Comparison of ENCODE assay signal across 1 cellular context in the genomic region with DNA sequence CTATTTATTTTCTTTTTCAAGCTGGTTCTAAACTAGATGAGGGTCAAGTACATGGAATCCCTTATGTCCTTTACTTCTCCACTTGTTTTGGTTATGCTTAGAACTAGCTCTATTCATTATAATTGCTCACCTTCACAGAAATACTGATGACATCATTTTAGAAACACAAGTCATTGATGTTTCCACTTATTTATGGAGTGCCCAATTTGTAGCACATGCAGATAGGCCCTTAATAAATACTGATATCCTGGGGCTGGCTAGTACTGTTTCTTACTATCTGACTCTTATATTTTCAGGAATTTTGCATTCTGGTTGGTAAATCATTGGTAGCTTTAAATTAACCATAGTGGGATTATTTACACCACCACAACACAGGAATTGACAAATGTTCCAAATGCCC.
TF ChIP-seq lines count a peak whose summit lies in the region.

No MANE protein-coding gene starts in this region.

TF ChIP-seq in K562, 482 proteins besides CTCF, POLR2A, EP300 and RAD21 (continued from another document and continues in another):
- no peak for TF ChIP-seq ZNF354B (CRISPR knock-in tag; IDR thresholded peaks at IDR 0.05)
- TF ChIP-seq, protein P1, sequence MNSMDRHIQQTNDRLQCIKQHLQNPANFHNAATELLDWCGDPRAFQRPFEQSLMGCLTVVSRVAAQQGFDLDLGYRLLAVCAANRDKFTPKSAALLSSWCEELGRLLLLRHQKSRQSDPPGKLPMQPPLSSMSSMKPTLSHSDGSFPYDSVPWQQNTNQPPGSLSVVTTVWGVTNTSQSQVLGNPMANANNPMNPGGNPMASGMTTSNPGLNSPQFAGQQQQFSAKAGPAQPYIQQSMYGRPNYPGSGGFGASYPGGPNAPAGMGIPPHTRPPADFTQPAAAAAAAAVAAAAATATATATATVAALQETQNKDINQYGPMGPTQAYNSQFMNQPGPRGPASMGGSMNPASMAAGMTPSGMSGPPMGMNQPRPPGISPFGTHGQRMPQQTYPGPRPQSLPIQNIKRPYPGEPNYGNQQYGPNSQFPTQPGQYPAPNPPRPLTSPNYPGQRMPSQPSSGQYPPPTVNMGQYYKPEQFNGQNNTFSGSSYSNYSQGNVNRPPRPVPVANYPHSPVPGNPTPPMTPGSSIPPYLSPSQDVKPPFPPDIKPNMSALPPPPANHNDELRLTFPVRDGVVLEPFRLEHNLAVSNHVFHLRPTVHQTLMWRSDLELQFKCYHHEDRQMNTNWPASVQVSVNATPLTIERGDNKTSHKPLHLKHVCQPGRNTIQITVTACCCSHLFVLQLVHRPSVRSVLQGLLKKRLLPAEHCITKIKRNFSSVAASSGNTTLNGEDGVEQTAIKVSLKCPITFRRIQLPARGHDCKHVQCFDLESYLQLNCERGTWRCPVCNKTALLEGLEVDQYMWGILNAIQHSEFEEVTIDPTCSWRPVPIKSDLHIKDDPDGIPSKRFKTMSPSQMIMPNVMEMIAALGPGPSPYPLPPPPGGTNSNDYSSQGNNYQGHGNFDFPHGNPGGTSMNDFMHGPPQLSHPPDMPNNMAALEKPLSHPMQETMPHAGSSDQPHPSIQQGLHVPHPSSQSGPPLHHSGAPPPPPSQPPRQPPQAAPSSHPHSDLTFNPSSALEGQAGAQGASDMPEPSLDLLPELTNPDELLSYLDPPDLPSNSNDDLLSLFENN (IDR thresholded peaks at IDR 0.05; ENCODE audit: low read depth in 2 of 2, low read length in 2 of 2) = no peak
- TF ChIP-seq PCBP2 (IDR thresholded peaks at IDR 0.05; ENCODE audit: low read depth, low read length, poor library complexity, severe bottlenecking) = no peak
- no peak for TF ChIP-seq KHSRP (IDR thresholded peaks at IDR 0.05)
- TF ChIP-seq, protein P2, sequence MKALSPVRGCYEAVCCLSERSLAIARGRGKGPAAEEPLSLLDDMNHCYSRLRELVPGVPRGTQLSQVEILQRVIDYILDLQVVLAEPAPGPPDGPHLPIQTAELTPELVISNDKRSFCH (CRISPR knock-in tag; IDR thresholded peaks at IDR 0.05) = no peak
- TF ChIP-seq, protein P2 (tag; IDR thresholded peaks at IDR 0.05) = no peak
- no peak for TF ChIP-seq ZNF644 (tag; IDR thresholded peaks at IDR 0.05; ENCODE audit: low read depth)
- TF ChIP-seq MEF2D (tag; conservative IDR thresholded peaks at IDR 0.05; ENCODE audit: low read depth) = no peak
- TF ChIP-seq CAMTA2 (CRISPR knock-in tag; conservative IDR thresholded peaks at IDR 0.05) = 0 out of 2 replicates have a peak, but pooled peaks have one; percentile 49
- TF ChIP-seq, protein P3, sequence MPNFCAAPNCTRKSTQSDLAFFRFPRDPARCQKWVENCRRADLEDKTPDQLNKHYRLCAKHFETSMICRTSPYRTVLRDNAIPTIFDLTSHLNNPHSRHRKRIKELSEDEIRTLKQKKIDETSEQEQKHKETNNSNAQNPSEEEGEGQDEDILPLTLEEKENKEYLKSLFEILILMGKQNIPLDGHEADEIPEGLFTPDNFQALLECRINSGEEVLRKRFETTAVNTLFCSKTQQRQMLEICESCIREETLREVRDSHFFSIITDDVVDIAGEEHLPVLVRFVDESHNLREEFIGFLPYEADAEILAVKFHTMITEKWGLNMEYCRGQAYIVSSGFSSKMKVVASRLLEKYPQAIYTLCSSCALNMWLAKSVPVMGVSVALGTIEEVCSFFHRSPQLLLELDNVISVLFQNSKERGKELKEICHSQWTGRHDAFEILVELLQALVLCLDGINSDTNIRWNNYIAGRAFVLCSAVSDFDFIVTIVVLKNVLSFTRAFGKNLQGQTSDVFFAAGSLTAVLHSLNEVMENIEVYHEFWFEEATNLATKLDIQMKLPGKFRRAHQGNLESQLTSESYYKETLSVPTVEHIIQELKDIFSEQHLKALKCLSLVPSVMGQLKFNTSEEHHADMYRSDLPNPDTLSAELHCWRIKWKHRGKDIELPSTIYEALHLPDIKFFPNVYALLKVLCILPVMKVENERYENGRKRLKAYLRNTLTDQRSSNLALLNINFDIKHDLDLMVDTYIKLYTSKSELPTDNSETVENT (CRISPR knock-in tag; IDR thresholded peaks at IDR 0.05) = no peak
- TF ChIP-seq NEUROD1 (IDR thresholded peaks at IDR 0.05; ENCODE audit: borderline replicate concordance, low read depth, low read length, partially characterized antibody) = no peak
- TF ChIP-seq, protein P4, sequence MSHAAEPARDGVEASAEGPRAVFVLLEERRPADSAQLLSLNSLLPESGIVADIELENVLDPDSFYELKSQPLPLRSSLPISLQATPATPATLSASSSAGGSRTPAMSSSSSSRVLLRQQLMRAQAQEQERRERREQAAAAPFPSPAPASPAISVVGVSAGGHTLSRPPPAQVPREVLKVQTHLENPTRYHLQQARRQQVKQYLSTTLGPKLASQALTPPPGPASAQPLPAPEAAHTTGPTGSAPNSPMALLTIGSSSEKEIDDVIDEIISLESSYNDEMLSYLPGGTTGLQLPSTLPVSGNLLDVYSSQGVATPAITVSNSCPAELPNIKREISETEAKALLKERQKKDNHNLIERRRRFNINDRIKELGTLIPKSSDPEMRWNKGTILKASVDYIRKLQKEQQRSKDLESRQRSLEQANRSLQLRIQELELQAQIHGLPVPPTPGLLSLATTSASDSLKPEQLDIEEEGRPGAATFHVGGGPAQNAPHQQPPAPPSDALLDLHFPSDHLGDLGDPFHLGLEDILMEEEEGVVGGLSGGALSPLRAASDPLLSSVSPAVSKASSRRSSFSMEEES (CRISPR knock-in tag; IDR thresholded peaks at IDR 0.05) = no peak
- no peak for TF ChIP-seq NFE2L1 (tag; IDR thresholded peaks at IDR 0.05; ENCODE audit: borderline replicate concordance, low read depth)
- TF ChIP-seq, protein P5, sequence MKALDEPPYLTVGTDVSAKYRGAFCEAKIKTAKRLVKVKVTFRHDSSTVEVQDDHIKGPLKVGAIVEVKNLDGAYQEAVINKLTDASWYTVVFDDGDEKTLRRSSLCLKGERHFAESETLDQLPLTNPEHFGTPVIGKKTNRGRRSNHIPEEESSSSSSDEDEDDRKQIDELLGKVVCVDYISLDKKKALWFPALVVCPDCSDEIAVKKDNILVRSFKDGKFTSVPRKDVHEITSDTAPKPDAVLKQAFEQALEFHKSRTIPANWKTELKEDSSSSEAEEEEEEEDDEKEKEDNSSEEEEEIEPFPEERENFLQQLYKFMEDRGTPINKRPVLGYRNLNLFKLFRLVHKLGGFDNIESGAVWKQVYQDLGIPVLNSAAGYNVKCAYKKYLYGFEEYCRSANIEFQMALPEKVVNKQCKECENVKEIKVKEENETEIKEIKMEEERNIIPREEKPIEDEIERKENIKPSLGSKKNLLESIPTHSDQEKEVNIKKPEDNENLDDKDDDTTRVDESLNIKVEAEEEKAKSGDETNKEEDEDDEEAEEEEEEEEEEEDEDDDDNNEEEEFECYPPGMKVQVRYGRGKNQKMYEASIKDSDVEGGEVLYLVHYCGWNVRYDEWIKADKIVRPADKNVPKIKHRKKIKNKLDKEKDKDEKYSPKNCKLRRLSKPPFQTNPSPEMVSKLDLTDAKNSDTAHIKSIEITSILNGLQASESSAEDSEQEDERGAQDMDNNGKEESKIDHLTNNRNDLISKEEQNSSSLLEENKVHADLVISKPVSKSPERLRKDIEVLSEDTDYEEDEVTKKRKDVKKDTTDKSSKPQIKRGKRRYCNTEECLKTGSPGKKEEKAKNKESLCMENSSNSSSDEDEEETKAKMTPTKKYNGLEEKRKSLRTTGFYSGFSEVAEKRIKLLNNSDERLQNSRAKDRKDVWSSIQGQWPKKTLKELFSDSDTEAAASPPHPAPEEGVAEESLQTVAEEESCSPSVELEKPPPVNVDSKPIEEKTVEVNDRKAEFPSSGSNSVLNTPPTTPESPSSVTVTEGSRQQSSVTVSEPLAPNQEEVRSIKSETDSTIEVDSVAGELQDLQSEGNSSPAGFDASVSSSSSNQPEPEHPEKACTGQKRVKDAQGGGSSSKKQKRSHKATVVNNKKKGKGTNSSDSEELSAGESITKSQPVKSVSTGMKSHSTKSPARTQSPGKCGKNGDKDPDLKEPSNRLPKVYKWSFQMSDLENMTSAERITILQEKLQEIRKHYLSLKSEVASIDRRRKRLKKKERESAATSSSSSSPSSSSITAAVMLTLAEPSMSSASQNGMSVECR (CRISPR knock-in tag; IDR thresholded peaks at IDR 0.05) = no peak
- TF ChIP-seq ZNF668 (CRISPR knock-in tag; IDR thresholded peaks at IDR 0.05) = no peak
- TF ChIP-seq, protein P6, sequence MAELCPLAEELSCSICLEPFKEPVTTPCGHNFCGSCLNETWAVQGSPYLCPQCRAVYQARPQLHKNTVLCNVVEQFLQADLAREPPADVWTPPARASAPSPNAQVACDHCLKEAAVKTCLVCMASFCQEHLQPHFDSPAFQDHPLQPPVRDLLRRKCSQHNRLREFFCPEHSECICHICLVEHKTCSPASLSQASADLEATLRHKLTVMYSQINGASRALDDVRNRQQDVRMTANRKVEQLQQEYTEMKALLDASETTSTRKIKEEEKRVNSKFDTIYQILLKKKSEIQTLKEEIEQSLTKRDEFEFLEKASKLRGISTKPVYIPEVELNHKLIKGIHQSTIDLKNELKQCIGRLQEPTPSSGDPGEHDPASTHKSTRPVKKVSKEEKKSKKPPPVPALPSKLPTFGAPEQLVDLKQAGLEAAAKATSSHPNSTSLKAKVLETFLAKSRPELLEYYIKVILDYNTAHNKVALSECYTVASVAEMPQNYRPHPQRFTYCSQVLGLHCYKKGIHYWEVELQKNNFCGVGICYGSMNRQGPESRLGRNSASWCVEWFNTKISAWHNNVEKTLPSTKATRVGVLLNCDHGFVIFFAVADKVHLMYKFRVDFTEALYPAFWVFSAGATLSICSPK (IDR thresholded peaks at IDR 0.05; ENCODE audit: borderline replicate concordance) = no peak
- TF ChIP-seq, protein P7, sequence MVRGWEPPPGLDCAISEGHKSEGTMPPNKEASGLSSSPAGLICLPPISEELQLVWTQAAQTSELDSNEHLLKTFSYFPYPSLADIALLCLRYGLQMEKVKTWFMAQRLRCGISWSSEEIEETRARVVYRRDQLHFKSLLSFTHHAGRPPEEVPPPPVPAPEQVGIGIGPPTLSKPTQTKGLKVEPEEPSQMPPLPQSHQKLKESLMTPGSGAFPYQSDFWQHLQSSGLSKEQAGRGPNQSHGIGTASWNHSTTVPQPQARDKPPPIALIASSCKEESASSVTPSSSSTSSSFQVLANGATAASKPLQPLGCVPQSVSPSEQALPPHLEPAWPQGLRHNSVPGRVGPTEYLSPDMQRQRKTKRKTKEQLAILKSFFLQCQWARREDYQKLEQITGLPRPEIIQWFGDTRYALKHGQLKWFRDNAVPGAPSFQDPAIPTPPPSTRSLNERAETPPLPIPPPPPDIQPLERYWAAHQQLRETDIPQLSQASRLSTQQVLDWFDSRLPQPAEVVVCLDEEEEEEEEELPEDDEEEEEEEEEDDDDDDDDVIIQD (CRISPR knock-in tag; IDR thresholded peaks at IDR 0.05) = no peak
- no peak for TF ChIP-seq CREBBP (IDR thresholded peaks at IDR 0.05; ENCODE audit: low read depth, low read length)
- no peak for TF ChIP-seq SMAD1 (IDR thresholded peaks at IDR 0.05; ENCODE audit: low read depth, low read length, partially characterized antibody)
- TF ChIP-seq, protein P8, sequence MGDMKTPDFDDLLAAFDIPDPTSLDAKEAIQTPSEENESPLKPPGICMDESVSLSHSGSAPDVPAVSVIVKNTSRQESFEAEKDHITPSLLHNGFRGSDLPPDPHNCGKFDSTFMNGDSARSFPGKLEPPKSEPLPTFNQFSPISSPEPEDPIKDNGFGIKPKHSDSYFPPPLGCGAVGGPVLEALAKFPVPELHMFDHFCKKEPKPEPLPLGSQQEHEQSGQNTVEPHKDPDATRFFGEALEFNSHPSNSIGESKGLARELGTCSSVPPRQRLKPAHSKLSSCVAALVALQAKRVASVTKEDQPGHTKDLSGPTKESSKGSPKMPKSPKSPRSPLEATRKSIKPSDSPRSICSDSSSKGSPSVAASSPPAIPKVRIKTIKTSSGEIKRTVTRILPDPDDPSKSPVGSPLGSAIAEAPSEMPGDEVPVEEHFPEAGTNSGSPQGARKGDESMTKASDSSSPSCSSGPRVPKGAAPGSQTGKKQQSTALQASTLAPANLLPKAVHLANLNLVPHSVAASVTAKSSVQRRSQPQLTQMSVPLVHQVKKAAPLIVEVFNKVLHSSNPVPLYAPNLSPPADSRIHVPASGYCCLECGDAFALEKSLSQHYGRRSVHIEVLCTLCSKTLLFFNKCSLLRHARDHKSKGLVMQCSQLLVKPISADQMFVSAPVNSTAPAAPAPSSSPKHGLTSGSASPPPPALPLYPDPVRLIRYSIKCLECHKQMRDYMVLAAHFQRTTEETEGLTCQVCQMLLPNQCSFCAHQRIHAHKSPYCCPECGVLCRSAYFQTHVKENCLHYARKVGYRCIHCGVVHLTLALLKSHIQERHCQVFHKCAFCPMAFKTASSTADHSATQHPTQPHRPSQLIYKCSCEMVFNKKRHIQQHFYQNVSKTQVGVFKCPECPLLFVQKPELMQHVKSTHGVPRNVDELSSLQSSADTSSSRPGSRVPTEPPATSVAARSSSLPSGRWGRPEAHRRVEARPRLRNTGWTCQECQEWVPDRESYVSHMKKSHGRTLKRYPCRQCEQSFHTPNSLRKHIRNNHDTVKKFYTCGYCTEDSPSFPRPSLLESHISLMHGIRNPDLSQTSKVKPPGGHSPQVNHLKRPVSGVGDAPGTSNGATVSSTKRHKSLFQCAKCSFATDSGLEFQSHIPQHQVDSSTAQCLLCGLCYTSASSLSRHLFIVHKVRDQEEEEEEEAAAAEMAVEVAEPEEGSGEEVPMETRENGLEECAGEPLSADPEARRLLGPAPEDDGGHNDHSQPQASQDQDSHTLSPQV (IDR thresholded peaks at IDR 0.05) = peak; percentile 56
- TF ChIP-seq MEF2A (IDR thresholded peaks at IDR 0.05; ENCODE audit: control insufficient read depth, low read depth, low read length) = 0 out of 2 replicates have a peak, but pooled peaks have one; percentile 6
- TF ChIP-seq ZNF23 (CRISPR knock-in tag; IDR thresholded peaks at IDR 0.05) = peak; percentile 14; the same call in 1 of the 2 replicates
- TF ChIP-seq, protein P9, sequence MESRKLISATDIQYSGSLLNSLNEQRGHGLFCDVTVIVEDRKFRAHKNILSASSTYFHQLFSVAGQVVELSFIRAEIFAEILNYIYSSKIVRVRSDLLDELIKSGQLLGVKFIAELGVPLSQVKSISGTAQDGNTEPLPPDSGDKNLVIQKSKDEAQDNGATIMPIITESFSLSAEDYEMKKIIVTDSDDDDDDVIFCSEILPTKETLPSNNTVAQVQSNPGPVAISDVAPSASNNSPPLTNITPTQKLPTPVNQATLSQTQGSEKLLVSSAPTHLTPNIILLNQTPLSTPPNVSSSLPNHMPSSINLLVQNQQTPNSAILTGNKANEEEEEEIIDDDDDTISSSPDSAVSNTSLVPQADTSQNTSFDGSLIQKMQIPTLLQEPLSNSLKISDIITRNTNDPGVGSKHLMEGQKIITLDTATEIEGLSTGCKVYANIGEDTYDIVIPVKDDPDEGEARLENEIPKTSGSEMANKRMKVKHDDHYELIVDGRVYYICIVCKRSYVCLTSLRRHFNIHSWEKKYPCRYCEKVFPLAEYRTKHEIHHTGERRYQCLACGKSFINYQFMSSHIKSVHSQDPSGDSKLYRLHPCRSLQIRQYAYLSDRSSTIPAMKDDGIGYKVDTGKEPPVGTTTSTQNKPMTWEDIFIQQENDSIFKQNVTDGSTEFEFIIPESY (CRISPR knock-in tag; IDR thresholded peaks at IDR 0.05) = no peak
- TF ChIP-seq PURB (CRISPR knock-in tag; IDR thresholded peaks at IDR 0.05; ENCODE audit: low read depth) = no peak
- TF ChIP-seq FOSL1 (tag; conservative IDR thresholded peaks at IDR 0.05) = no peak
- TF ChIP-seq RBM17 (IDR thresholded peaks at IDR 0.05; ENCODE audit: borderline replicate concordance, low read depth, low read length) = no peak
- TF ChIP-seq ATF7 (IDR thresholded peaks at IDR 0.05) = peak; percentile 83
- no peak for TF ChIP-seq ZNF239 (CRISPR knock-in tag; IDR thresholded peaks at IDR 0.05)
- TF ChIP-seq SRSF1 (IDR thresholded peaks at IDR 0.05; ENCODE audit: low read depth, low read length) = no peak
- no peak for TF ChIP-seq NFIX (CRISPR knock-in tag; IDR thresholded peaks at IDR 0.05; ENCODE audit: low read depth)
- TF ChIP-seq ZNF76 (CRISPR knock-in tag; IDR thresholded peaks at IDR 0.05; ENCODE audit: borderline replicate concordance) = 0 out of 2 replicates have a peak, but pooled peaks have one; percentile 40
